14 cellular contexts compared by ENCODE assay signal in the genomic region with DNA sequence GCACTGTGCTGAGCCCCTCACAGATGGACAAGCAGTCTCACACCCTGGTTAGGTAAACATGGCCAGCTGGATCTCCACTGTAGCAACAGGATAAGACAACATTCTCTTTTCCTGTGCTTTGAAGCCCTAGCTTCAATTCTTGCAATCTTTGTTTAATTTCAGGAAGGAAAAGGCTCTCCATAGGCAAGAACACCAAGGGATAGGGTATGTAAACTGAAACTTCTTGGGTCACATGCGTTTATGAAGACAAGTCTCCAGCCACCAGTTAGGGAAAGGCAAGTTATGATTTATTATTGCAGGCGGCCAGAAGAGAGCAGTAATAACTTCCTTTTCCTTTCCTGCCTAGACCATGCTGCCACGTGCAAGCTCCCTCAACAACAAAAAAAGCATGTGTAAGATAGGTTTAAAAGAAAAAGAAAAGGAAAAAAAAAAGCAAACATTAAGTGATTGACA. TPM values are rescaled to one million over a fixed set of nuclear protein-coding genes. Genes with fewer than 3 reads are reported as not detected.
DNase-seq lines count a peak whose midpoint lies in the region; ATAC-seq and TF ChIP-seq lines count a peak whose summit lies in the region.
"Had no signal": no experiment of that assay in that cellular context is flagged by ENCODE, and none has a peak within 500 bp of the region (broad histone marks: within the 10 kb centered on the region; RNA-seq: fewer than 3 reads in every experiment).

No MANE protein-coding gene starts in this region.

- no peaks in the 10 kb centered on the region for H4K20me1 ChIP-seq in hepatocyte (ENCODE audit: insufficient read depth, poor library complexity, severe bottlenecking)

- H3K4me3 ChIP-seq in hepatocyte: no peak overlapping the region

- no peak overlapping the region for H3K4me3 Mint-ChIP-seq in mesothelial cell of epicardium
- H3K4me3 Mint-ChIP-seq: central memory CD8-positive, alpha-beta T cell; immature natural killer cell; naive thymus-derived CD8-positive, alpha-beta T cell had no signal

- peaks cover 3% of the 10 kb centered on the region for H3K4me1 ChIP-seq in hepatocyte (ENCODE audit: insufficient read depth)

- no peak overlapping the region for H3K4me2 ChIP-seq in hepatocyte

- no peaks in the 10 kb centered on the region for H3K9me3 ChIP-seq in hepatocyte (ENCODE audit: low read depth)

- H3K27ac ChIP-seq in hepatocyte: no peak overlapping the region

- peaks cover 3% of the 10 kb centered on the region for H3K9me3 Mint-ChIP-seq in mesothelial cell of epicardium
- H3K9me3 Mint-ChIP-seq: central memory CD8-positive, alpha-beta T cell; immature natural killer cell had no signal

- H3K4me1 Mint-ChIP-seq in mesothelial cell of epicardium: peaks cover 13% of the 10 kb centered on the region

- no peaks in the 10 kb centered on the region for H3K27me3 ChIP-seq in hepatocyte

- H3K36me3 Mint-ChIP-seq in mesothelial cell of epicardium: peaks cover 13% of the 10 kb centered on the region

- no peaks in the 10 kb centered on the region for H3K79me2 ChIP-seq in hepatocyte

- ATAC-seq in HG03469 (IDR thresholded peaks at IDR 0.05; ENCODE audit: unreplicated experiment) (no peak), GM19395 (IDR thresholded peaks at IDR 0.05; ENCODE audit: unreplicated experiment) (no peak)
- ATAC-seq: naive thymus-derived CD8-positive, alpha-beta T cell had no signal

- no peak overlapping the region for H3K27ac Mint-ChIP-seq in mesothelial cell of epicardium
- H3K27ac Mint-ChIP-seq: immature natural killer cell had no signal

- H2AFZ ChIP-seq in hepatocyte: no peak overlapping the region

- no peaks in the 10 kb centered on the region for H3K27me3 Mint-ChIP-seq in mesothelial cell of epicardium (ENCODE audit: low read depth)
- H3K27me3 Mint-ChIP-seq: central memory CD8-positive, alpha-beta T cell; naive thymus-derived CD8-positive, alpha-beta T cell had no signal

- DNase-seq in COLO668 (lab: John Stamatoyannopoulos, UW; ENCODE audit: unreplicated experiment) (peak; percentile 10), KBM-7 (peak; percentile 72), SHP77 (lab: John Stamatoyannopoulos, UW) (peak; percentile 76), hepatocyte (ENCODE audit: low spot score) (peak; percentile 5), OCI-M2 (lab: John Stamatoyannopoulos, UW; ENCODE audit: unreplicated experiment) (no peak), mesothelial cell of epicardium (ENCODE audit: low spot score in 2 of 2, unreplicated experiment in 2 of 2) (no peak)
- DNase-seq: activated naive CD4-positive, alpha-beta T cell; immature natural killer cell; naive thymus-derived CD8-positive, alpha-beta T cell; NCI-H2029; Right ventricle myocardium superior had no signal

- no peaks in the 10 kb centered on the region for H3K36me3 ChIP-seq in hepatocyte (replicated peaks; ENCODE audit: insufficient read depth, low read depth)

- 33% methylated on average over 3 of the region's 3 CpGs for WGBS in hepatocyte (ENCODE audit: low lambda C conversion rate, missing lambda C conversion rate)

- in situ Hi-C loops in KBM-7 (cut with MboI; ENCODE audit: low pct_unique_long_range_greater_than_20kb, low sequenced_read_pairs): loop anchor here (25.0 kb wide), 1 partner anchor 204 kb away; the partner anchor contains the start of genes NR2F1 and NR2F1-AS1

- TF ChIP-seq CTCF in hepatocyte (IDR thresholded peaks at IDR 0.05; ENCODE audit: poor library complexity) (no peak), mesothelial cell of epicardium (IDR thresholded peaks at IDR 0.05; ENCODE audit: unreplicated experiment) (no peak)

- no peaks in the 10 kb centered on the region for H3K9me2 ChIP-seq in hepatocyte (replicated peaks; ENCODE audit: insufficient read depth)

RNA-seq across cellular contexts. Expression of gene POU5F2, which starts 50.1 kb away (rescaled TPM):
- 1.2 and 1.3 TPM in 2 replicates for total RNA-seq in hepatocyte
- 0.05 and 0.55 TPM in 2 replicates for polyA plus RNA-seq in hepatocyte
- 1.7 to 1.9 TPM (median 1.7 TPM) in 3 replicates for total RNA-seq in mesothelial cell of epicardium

Comparison
In these comparisons a context has a peak if more than half of its experiments do, and no peak if none do; other contexts are left out.
1. DNase-seq: peak in COLO668 (single experiment), KBM-7 (single experiment), SHP77 (2 of 2) and hepatocyte (single experiment); none in OCI-M2 (single experiment) and mesothelial cell of epicardium (0 of 2).